8 cellular contexts compared by ENCODE assay signal in the genomic region with DNA sequence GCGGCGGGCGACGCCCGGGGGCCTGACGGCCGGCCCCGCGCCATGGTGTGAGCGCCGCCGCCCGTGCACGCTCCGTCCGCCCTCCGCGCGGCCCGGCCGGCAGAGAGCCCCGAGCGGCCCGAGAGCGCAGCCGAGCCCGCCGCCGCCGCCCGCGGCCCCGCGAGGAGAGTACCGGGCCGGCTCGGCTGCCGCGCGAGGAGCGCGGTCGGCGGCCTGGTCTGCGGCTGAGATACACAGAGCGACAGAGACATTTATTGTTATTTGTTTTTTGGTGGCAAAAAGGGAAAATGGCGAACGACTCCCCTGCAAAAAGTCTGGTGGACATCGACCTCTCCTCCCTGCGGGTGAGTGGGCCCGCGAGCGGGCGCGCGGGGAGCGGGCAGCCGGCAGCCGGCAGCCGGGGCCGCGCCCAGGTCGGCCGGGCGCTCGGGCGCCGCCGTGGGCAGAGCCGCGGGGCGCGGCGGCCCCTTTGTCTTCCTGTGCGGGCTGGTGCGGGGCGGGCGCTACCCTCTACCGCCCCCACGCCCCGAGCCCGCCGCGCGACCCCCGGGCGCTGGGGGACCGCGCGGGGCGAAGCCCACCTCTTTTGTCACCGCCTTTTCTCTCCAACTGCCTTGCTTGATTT. TPM values are rescaled to one million over a fixed set of nuclear protein-coding genes. Genes with fewer than 3 reads are reported as not detected.
DNase-seq lines count a peak whose midpoint lies in the region; ATAC-seq and TF ChIP-seq lines count a peak whose summit lies in the region.

No MANE protein-coding gene starts in this region.

- H2BK120ac ChIP-seq in H9 (ENCODE audit: low read depth, low read length, poor library complexity, severe bottlenecking) = no peak overlapping the region

- H3K36me3 Mint-ChIP-seq in H9 (ENCODE audit: insufficient read depth in 1 of 3, low read depth in 3 of 3) = peaks cover 10 to 20% (median 11%) of the 10 kb centered on the region in 3 experiments

- no peak overlapping the region for H2AK5ac ChIP-seq in H9 (ENCODE audit: insufficient read length, low read length)

- peaks cover 7% of the 10 kb centered on the region for H3K27me3 Mint-ChIP-seq in H9 (ENCODE audit: low read depth)

- no peak overlapping the region for H2BK12ac ChIP-seq in H9 (ENCODE audit: insufficient read length, low read depth, low read length)

- no peak overlapping the region for H4K8ac ChIP-seq in H9 (replicated peaks; ENCODE audit: insufficient read length, low read depth, low read length)

- peaks cover 15% of the 10 kb centered on the region in 2 experiments for H3K4me1 Mint-ChIP-seq in H9

- H3F3A ChIP-seq in PC-9 (ENCODE audit: insufficient read depth, low read depth) = peaks cover 19% of the 10 kb centered on the region; the same call in 1 of the 2 replicates

- H3K9me3 Mint-ChIP-seq in H9 = peaks cover 2 to 3% of the 10 kb centered on the region in 2 experiments; a peak in 2 of 5 replicates

- WGBS in H9 (ENCODE audit: extremely low coverage, insufficient read length, low lambda C conversion rate) = no CpG with 5 or more reads among the region's 92 CpGs

- H3K79me1 ChIP-seq in H9 (ENCODE audit: insufficient read depth, low read depth, low read length, poor library complexity, severe bottlenecking) = peaks cover 5% of the 10 kb centered on the region

- no peak overlapping the region for H2BK20ac ChIP-seq in H9 (ENCODE audit: low read depth, low read length, poor library complexity, severe bottlenecking)

- no peaks in the 10 kb centered on the region for H3K9me2 ChIP-seq in PC-9 (ENCODE audit: insufficient read depth)

- H3K27ac ChIP-seq in H9 (ENCODE audit: insufficient read length, low read depth, low read length) = no peak overlapping the region
- peak overlapping the region; percentile 59; the same call in 1 of the 2 replicates for H3K27ac ChIP-seq in PC-9
- H3K27ac ChIP-seq in cingulate gyrus (ENCODE audit: low read depth, low read length) = peak overlapping the region; percentile 67

- H4K91ac ChIP-seq in H9 (ENCODE audit: insufficient read length, low read depth, low read length) = no peak overlapping the region

- H3K23ac ChIP-seq in H9 (ENCODE audit: insufficient read length, low read depth, low read length) = no peak overlapping the region

- POLR2A ChIA-PET in PC-9 (lab: Charles Lee; ENCODE audit: unreplicated experiment) = interaction anchor here (0.6 to 1.0 kb wide), 3 partner anchors 69 to 964 kb away, joined by 3 read pairs; a partner anchor contains a TSS

- no peaks in the 10 kb centered on the region for H3K36me3 ChIP-seq in GM06990 (ENCODE audit: control insufficient read depth, insufficient read depth, low read length)
- peaks cover 22% of the 10 kb centered on the region for H3K36me3 ChIP-seq in PC-9 (ENCODE audit: low read depth)

- H4K20me1 ChIP-seq in H9 (ENCODE audit: control insufficient read depth, insufficient read depth, insufficient read length) (no peaks in the 10 kb centered on the region), PC-9 (ENCODE audit: insufficient read depth) (peaks cover 20% of the 10 kb centered on the region)

- intact Hi-C loops in PC-9 (cut with micrococcal nuclease; ENCODE audit: unreplicated experiment) = loop anchor here (1.0 to 10.0 kb wide), 6 partner anchors 67 to 361 kb away; a partner anchor contains a TSS

- peak overlapping the region; percentile 80 for H3K14ac ChIP-seq in H9 (ENCODE audit: insufficient read depth, low read length)

- no peaks in the 10 kb centered on the region for H3K27me3 ChIP-seq in GM06990 (replicated peaks; ENCODE audit: control insufficient read depth, insufficient read depth, low read length)
- no peaks in the 10 kb centered on the region for H3K27me3 ChIP-seq in H9 (ENCODE audit: insufficient read depth, low read length)
- H3K27me3 ChIP-seq in PC-9 (ENCODE audit: insufficient read depth, low read depth) = no peaks in the 10 kb centered on the region
- no peaks in the 10 kb centered on the region for H3K27me3 ChIP-seq in mononuclear cell (ENCODE audit: insufficient read depth, low read length)

- no TSS peak for BruUV-seq in PC-9 (replicated peaks; lab: Mats Ljungman, UMichigan)

- H2BK15ac ChIP-seq in H9 (ENCODE audit: low read depth, low read length) = no peak overlapping the region

- H3K4me3 Mint-ChIP-seq in H9 = peak overlapping the region; percentile 67 to 81

- TF ChIP-seq CTCF in GM06990 (IDR thresholded peaks at IDR 0.05; ENCODE audit: insufficient read depth, low read length, poor library complexity, severe bottlenecking) (no peak), H9 (conservative IDR thresholded peaks at IDR 0.05) (no peak), PC-9 (conservative IDR thresholded peaks at IDR 0.05) (no peak)

- H3K4me2 ChIP-seq in H9 (ENCODE audit: insufficient read depth, insufficient read length, low read length) (peak overlapping the region; percentile 98), PC-9 (peak overlapping the region; percentile 98)

- no peak overlapping the region for H3T11ph ChIP-seq in H9 (ENCODE audit: low read length)

- peaks cover 30% of the 10 kb centered on the region; the same call in 1 of the 2 replicates for H3K79me2 ChIP-seq in H9 (ENCODE audit: insufficient read depth, low read length)
- H3K79me2 ChIP-seq in PC-9 (ENCODE audit: low read depth) = peaks cover 48% of the 10 kb centered on the region

- H2BK5ac ChIP-seq in H9 (ENCODE audit: insufficient read length, low read length) = no peak overlapping the region

- H3K4me3 ChIP-seq in GM06990 (replicated peaks; ENCODE audit: low read depth, low read length) (peak overlapping the region; percentile 60), PC-9 (peak overlapping the region; percentile 96), mononuclear cell (ENCODE audit: low read length) (peak overlapping the region; percentile 87)

- peaks cover 18% of the 10 kb centered on the region for H3K23me2 ChIP-seq in H9 (ENCODE audit: insufficient read length, low read depth, low read length, poor library complexity, severe bottlenecking)

- no peak overlapping the region for H3K27ac Mint-ChIP-seq in H9

- H3K9me3 ChIP-seq in H9 (ENCODE audit: control insufficient read depth, low read depth, low read length) = no peaks in the 10 kb centered on the region
- H3K9me3 ChIP-seq in PC-9 (ENCODE audit: insufficient read depth, low read depth) = no peaks in the 10 kb centered on the region
- H3K9me3 ChIP-seq in mononuclear cell (ENCODE audit: low read depth, low read length) = no peaks in the 10 kb centered on the region

- H2AFZ ChIP-seq in H9 (ENCODE audit: low read length) (no peak overlapping the region), PC-9 (0 out of 2 replicates have a peak overlapping the region, but pooled peaks have one; percentile 36)

- peak overlapping the region; percentile 78 for H3K9ac ChIP-seq in H9 (ENCODE audit: extremely low read depth, insufficient read length, low read length)

- H3K4ac ChIP-seq in H9 (ENCODE audit: low read depth, low read length) = no peak overlapping the region

- no peak for ATAC-seq in GM18870 (IDR thresholded peaks at IDR 0.05; ENCODE audit: unreplicated experiment)

- DNase-seq in GM06990 (ENCODE audit: extremely low read depth, insufficient read length) (peak; percentile 30), H9 (no peak), PC-9 (peak in 1 of 2 experiments; percentile 20), cerebellar cortex (ENCODE audit: low spot score) (no peak)
- no peak for DNase-seq in effector CD4-positive, alpha-beta T cell

- H3K4me1 ChIP-seq in H9 (ENCODE audit: insufficient read depth, low read length) = peaks cover 8% of the 10 kb centered on the region
- peaks cover 26% of the 10 kb centered on the region for H3K4me1 ChIP-seq in PC-9 (replicated peaks; ENCODE audit: insufficient read depth)
- peaks cover 50% of the 10 kb centered on the region for H3K4me1 ChIP-seq in mononuclear cell (ENCODE audit: insufficient read depth, low read length)

- no peak overlapping the region for H4K5ac ChIP-seq in H9 (ENCODE audit: insufficient read length, low read depth, low read length)

- H3K18ac ChIP-seq in H9 (ENCODE audit: insufficient read length, low read depth, low read length) = peak overlapping the region; percentile 51

- CTCF ChIA-PET in PC-9 (lab: Charles Lee) = interaction anchor here (0.7 to 1.1 kb wide), 3 partner anchors 72 to 178 kb away, joined by 3 to 25 read pairs (median 4); no protein-coding TSS in a partner anchor

- H3K56ac ChIP-seq in H9 (ENCODE audit: insufficient read length, low read depth, low read length) = no peak overlapping the region

RNA-seq across cellular contexts. Expression of a gene that starts 0.4 kb away (rescaled TPM):
- total RNA-seq in H9 (2021) = 125 and 132 TPM in 2 replicates
- 100 and 129 TPM in 2 replicates for total RNA-seq in PC-9 (2021)
- total RNA-seq in mononuclear cell = 58.8 TPM
